ENCODE assay signal across 13 cellular contexts in the genomic region with DNA sequence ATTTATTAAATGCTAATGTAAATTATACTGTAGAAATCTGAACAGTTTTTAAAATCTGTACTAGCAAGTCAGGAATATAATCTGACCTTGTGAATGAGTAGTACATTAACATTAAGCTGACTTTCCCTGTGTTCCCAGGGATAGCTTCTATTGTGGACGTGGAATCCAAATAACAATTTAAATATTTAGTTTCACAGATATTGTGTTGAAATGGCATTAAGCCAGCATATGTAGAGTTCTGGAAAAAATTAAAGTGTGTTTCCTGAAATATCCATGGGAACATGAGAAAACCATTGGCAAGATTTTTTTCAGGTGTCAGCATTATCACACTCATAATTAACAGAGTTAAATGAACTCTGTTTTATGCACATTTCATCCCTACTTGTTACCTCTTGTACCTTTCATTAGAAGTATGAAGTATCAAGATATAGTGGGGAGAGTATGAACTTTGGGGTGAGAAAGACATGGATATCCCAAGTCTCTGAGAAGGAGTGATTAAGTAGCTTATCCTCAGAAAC.
"Had no signal": no experiment of that assay in that cellular context is flagged by ENCODE, and none has a peak within 500 bp of the region (broad histone marks: within the 10 kb centered on the region; RNA-seq: fewer than 3 reads in every experiment).

No MANE protein-coding gene starts in this region.

- H3K27me3 Mint-ChIP-seq: activated CD4-positive, alpha-beta memory T cell treated with anti-CD3 and anti-CD28 coated beads for 36 hours; naive B cell; stimulated activated memory B cell treated with anti-CD40 and anti-IgM and Interleukin-4, amounts not matched to agents 10 μg/mL and 1 μg/mL and 100 μg/mL, for 72 hours had no signal

- H3K36me3 ChIP-seq: breast epithelium had no signal

- H3K36me3 Mint-ChIP-seq: activated CD4-positive, alpha-beta memory T cell treated with anti-CD3 and anti-CD28 coated beads for 36 hours; immature natural killer cell had no signal

- H3K27me3 ChIP-seq: breast epithelium had no signal

- H3K4me1 ChIP-seq: breast epithelium had no signal

- H3K27ac Mint-ChIP-seq: immature natural killer cell; stimulated activated memory B cell treated with anti-CD40 and anti-IgM and Interleukin-4, amounts not matched to agents 10 μg/mL and 1 μg/mL and 100 μg/mL, for 72 hours had no signal

- H3K4me3 ChIP-seq: breast epithelium, lower lobe of right lung had no signal

- H3K4me3 Mint-ChIP-seq: activated CD4-positive, alpha-beta memory T cell treated with anti-CD3 and anti-CD28 coated beads for 36 hours; immature natural killer cell; stimulated activated memory B cell treated with anti-CD40 and anti-IgM and Interleukin-4, amounts not matched to agents 10 μg/mL and 1 μg/mL and 100 μg/mL, for 72 hours had no signal

- ATAC-seq: lower lobe of right lung; right cardiac atrium; stimulated activated memory B cell treated with anti-CD40 and anti-IgM and Interleukin-4, amounts not matched to agents 10 μg/mL and 1 μg/mL and 100 μg/mL, for 72 hours had no signal

- H3K27ac ChIP-seq: lower lobe of right lung had no signal

- DNase-seq: activated CD4-positive, alpha-beta memory T cell treated with anti-CD3 and anti-CD28 coated beads for 36 hours; activated CD4-positive, alpha-beta T cell treated with anti-CD3 and anti-CD28 coated beads for 1 hour; activated T-cell treated with anti-CD3 and anti-CD28 coated beads, Interleukin-2, amount 50 U/mL, for 48 hours; aorta; immature natural killer cell; lower lobe of right lung; midbrain; naive B cell; right cardiac atrium; T-helper 9 cell; trophoblast cell had no signal

- H3K9me3 ChIP-seq: breast epithelium, lower lobe of right lung had no signal

- H3K9me3 Mint-ChIP-seq: activated CD4-positive, alpha-beta memory T cell treated with anti-CD3 and anti-CD28 coated beads for 36 hours; immature natural killer cell; naive B cell; stimulated activated memory B cell treated with anti-CD40 and anti-IgM and Interleukin-4, amounts not matched to agents 10 μg/mL and 1 μg/mL and 100 μg/mL, for 72 hours had no signal
